Comparison of ENCODE assay signal across 10 cellular contexts in genomic region chr13:110250258-110250891, GRCh38. TPM values are rescaled to one million over a fixed set of nuclear protein-coding genes. Genes with fewer than 3 reads are reported as not detected.
DNase-seq lines count a peak whose midpoint lies in the region; ATAC-seq and TF ChIP-seq lines count a peak whose summit lies in the region.
"Had no signal": no experiment of that assay in that cellular context is flagged by ENCODE, and none has a peak within 500 bp of the region (broad histone marks: within the 10 kb centered on the region; RNA-seq: fewer than 3 reads in every experiment).

No MANE protein-coding gene starts in this region.

- H3K4me1 ChIP-seq in lower lobe of right lung (peaks cover 47% of the 10 kb centered on the region), suprapubic skin (peaks cover 42% of the 10 kb centered on the region)

- in situ Hi-C loops in KBM-7 (cut with MboI; ENCODE audit: low pct_unique_long_range_greater_than_20kb, low sequenced_read_pairs): no loop called here

- no peak for TF ChIP-seq CTCF in lower lobe of right lung (IDR thresholded peaks at IDR 0.05)
- TF ChIP-seq CTCF in suprapubic skin (IDR thresholded peaks at IDR 0.05): no peak

- H3K36me3 ChIP-seq in lower lobe of right lung: no peaks in the 10 kb centered on the region
- H3K36me3 ChIP-seq in suprapubic skin: no peaks in the 10 kb centered on the region

- H3K27ac ChIP-seq in lower lobe of right lung (peak overlapping the region; percentile 65), suprapubic skin (peak overlapping the region; percentile 77)

- H3K9me3 ChIP-seq in lower lobe of right lung (no peaks in the 10 kb centered on the region), suprapubic skin (no peaks in the 10 kb centered on the region)

- TF ChIP-seq EP300 in suprapubic skin (IDR thresholded peaks at IDR 0.05): no peak

- DNase-seq in NCI-H226: peak; percentile 53
- DNase-seq in dermis blood vessel endothelial cell: peak; percentile 52
- no peak for DNase-seq in lower lobe of right lung
- DNase-seq in suprapubic skin (ENCODE audit: low spot score in 2 of 2): peak in 1 of 2 donors; percentile 90
- DNase-seq in effector CD4-positive, alpha-beta T cell: no peak
- no peak for DNase-seq in KBM-7
- DNase-seq: GF-D8, SIG-M5 had no signal

- no peak for TF ChIP-seq POLR2A in suprapubic skin (IDR thresholded peaks at IDR 0.05)

- H3K4me3 ChIP-seq in lower lobe of right lung: no peak overlapping the region
- no peak overlapping the region for H3K4me3 ChIP-seq in suprapubic skin

- H3K27me3 ChIP-seq in lower lobe of right lung (ENCODE audit: low read depth) (no peaks in the 10 kb centered on the region), suprapubic skin (no peaks in the 10 kb centered on the region)

- 54% methylated on average over 10 of the region's 10 CpGs for WGBS in suprapubic skin

- ATAC-seq in lower lobe of right lung (peak; percentile 7 to 22), GM18858 (IDR thresholded peaks at IDR 0.05; ENCODE audit: unreplicated experiment) (no peak), GM21786 (IDR thresholded peaks at IDR 0.05; ENCODE audit: unreplicated experiment) (no peak)

- intact Hi-C loops in lower lobe of right lung (cut with DNase I): no loop called here

RNA-seq across cellular contexts. Expression of gene COL4A1, which starts 56.6 kb away (rescaled TPM):
- 1,485 and 1,882 TPM in 2 replicates for total RNA-seq in dermis blood vessel endothelial cell
- 161 TPM for total RNA-seq in lower lobe of right lung
- 10 to 100 TPM; 36.7 to 60.8 (median 43.6) TPM for total RNA-seq in suprapubic skin

RNA-seq across cellular contexts. Expression of gene COL4A2, which starts 56.7 kb away (rescaled TPM):
- total RNA-seq in dermis blood vessel endothelial cell (1,112 and 1,320 TPM in 2 replicates), lower lobe of right lung (185 TPM), suprapubic skin (10 to 100 TPM; 43.0 to 72.7 (median 53.5) TPM)

Comparison
In these comparisons a context has a peak if more than half of its experiments do, and no peak if none do; other contexts are left out.
1. DNase-seq: peak in NCI-H226 (single experiment) and dermis blood vessel endothelial cell (single experiment); none in lower lobe of right lung (single experiment), effector CD4-positive, alpha-beta T cell (single experiment) and KBM-7 (single experiment).
2. ATAC-seq: peak in lower lobe of right lung (2 of 2); none in GM18858 (single experiment) and GM21786 (single experiment).